ENCODE assay signal across 2 cellular contexts in the genomic region with DNA sequence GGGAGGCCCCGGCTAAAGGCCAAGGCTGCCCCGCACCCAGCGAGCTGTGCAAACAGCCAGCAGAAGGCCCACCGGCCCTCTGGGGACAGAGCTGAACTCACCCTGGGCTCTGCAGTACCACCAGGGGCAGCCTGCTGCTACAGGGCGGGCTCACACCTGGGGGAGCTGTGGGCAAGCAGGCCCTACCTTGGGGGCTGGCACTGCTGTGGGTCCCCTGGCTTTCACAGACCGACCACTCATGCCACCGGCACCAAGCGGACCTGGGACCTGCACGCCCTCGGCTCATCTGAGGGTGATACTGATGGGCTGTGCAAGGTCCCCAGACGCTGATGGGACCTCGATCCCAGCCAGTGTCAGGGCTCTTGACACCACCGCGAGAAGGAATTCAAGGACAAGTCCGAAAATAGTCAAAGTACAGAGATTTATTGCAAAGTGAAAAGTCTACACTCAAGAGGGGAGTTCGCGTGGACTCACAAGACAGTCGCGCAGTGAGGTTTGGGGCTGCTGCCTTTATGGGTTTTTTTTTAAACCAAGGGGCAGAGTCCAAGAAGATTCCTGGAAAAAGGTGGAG.
TF ChIP-seq lines count a peak whose summit lies in the region.

No MANE protein-coding gene starts in this region.

TF ChIP-seq in GM12878, 131 proteins besides CTCF, POLR2A, EP300 and RAD21:
- TF ChIP-seq POLR2AphosphoS5 (IDR thresholded peaks at IDR 0.05; ENCODE audit: low read length) (no peak), NR2C2 (IDR thresholded peaks at IDR 0.05; ENCODE audit: borderline replicate concordance, control insufficient read depth, insufficient read length, low read depth) (no peak), PAX8 (IDR thresholded peaks at IDR 0.05) (no peak), IKZF1 (conservative IDR thresholded peaks at IDR 0.05) (no peak), ZNF217 (IDR thresholded peaks at IDR 0.05) (no peak), EED (IDR thresholded peaks at IDR 0.05; ENCODE audit: low read depth) (no peak), YBX1 (IDR thresholded peaks at IDR 0.05) (no peak), TCF3 (IDR thresholded peaks at IDR 0.05; ENCODE audit: borderline replicate concordance, insufficient read depth, low read depth, low read length) (no peak), RBBP5 (conservative IDR thresholded peaks at IDR 0.05) (no peak), NBN (IDR thresholded peaks at IDR 0.05) (no peak), GATAD2B (conservative IDR thresholded peaks at IDR 0.05; ENCODE audit: low read depth) (no peak), TAF1 (IDR thresholded peaks at IDR 0.05; ENCODE audit: borderline replicate concordance, low read depth, low read length) (no peak), CHD2 (IDR thresholded peaks at IDR 0.05; ENCODE audit: borderline replicate concordance, low read depth, low read length) (no peak), NR2C1 (IDR thresholded peaks at IDR 0.05) (no peak)
- TF ChIP-seq, protein P1, sequence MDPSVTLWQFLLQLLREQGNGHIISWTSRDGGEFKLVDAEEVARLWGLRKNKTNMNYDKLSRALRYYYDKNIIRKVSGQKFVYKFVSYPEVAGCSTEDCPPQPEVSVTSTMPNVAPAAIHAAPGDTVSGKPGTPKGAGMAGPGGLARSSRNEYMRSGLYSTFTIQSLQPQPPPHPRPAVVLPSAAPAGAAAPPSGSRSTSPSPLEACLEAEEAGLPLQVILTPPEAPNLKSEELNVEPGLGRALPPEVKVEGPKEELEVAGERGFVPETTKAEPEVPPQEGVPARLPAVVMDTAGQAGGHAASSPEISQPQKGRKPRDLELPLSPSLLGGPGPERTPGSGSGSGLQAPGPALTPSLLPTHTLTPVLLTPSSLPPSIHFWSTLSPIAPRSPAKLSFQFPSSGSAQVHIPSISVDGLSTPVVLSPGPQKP (IDR thresholded peaks at IDR 0.05; ENCODE audit: low read depth, low read length), result no peak
- TF ChIP-seq, protein P2, sequence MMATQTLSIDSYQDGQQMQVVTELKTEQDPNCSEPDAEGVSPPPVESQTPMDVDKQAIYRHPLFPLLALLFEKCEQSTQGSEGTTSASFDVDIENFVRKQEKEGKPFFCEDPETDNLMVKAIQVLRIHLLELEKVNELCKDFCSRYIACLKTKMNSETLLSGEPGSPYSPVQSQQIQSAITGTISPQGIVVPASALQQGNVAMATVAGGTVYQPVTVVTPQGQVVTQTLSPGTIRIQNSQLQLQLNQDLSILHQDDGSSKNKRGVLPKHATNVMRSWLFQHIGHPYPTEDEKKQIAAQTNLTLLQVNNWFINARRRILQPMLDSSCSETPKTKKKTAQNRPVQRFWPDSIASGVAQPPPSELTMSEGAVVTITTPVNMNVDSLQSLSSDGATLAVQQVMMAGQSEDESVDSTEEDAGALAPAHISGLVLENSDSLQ (IDR thresholded peaks at IDR 0.05), result no peak
- TF ChIP-seq, protein P3, sequence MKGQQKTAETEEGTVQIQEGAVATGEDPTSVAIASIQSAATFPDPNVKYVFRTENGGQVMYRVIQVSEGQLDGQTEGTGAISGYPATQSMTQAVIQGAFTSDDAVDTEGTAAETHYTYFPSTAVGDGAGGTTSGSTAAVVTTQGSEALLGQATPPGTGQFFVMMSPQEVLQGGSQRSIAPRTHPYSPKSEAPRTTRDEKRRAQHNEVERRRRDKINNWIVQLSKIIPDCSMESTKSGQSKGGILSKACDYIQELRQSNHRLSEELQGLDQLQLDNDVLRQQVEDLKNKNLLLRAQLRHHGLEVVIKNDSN (IDR thresholded peaks at IDR 0.05; ENCODE audit: borderline replicate concordance, extremely low read length, insufficient read depth, low read depth, low read length), result no peak
- TF ChIP-seq, protein P4, sequence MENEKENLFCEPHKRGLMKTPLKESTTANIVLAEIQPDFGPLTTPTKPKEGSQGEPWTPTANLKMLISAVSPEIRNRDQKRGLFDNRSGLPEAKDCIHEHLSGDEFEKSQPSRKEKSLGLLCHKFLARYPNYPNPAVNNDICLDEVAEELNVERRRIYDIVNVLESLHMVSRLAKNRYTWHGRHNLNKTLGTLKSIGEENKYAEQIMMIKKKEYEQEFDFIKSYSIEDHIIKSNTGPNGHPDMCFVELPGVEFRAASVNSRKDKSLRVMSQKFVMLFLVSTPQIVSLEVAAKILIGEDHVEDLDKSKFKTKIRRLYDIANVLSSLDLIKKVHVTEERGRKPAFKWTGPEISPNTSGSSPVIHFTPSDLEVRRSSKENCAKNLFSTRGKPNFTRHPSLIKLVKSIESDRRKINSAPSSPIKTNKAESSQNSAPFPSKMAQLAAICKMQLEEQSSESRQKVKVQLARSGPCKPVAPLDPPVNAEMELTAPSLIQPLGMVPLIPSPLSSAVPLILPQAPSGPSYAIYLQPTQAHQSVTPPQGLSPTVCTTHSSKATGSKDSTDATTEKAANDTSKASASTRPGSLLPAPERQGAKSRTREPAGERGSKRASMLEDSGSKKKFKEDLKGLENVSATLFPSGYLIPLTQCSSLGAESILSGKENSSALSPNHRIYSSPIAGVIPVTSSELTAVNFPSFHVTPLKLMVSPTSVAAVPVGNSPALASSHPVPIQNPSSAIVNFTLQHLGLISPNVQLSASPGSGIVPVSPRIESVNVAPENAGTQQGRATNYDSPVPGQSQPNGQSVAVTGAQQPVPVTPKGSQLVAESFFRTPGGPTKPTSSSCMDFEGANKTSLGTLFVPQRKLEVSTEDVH (IDR thresholded peaks at IDR 0.05; ENCODE audit: low read depth, partially characterized antibody), result no peak
TF ChIP-seq in GM12878: peak in this region for 0.

TF ChIP-seq in HepG2, 621 proteins besides CTCF, POLR2A, EP300 and RAD21 (continues in another document):
- TF ChIP-seq KLF12 (CRISPR knock-in tag; IDR thresholded peaks at IDR 0.05; ENCODE audit: borderline replicate concordance) (peak; percentile 86; the same call in 1 of the 2 replicates), TBP (CRISPR knock-in tag; IDR thresholded peaks at IDR 0.05) (0 out of 2 replicates have a peak, but pooled peaks have one; percentile 2), ZNF451 (CRISPR knock-in tag; IDR thresholded peaks at IDR 0.05) (peak; percentile 46; the same call in 1 of the 2 replicates), HNF4A (CRISPR knock-in tag; IDR thresholded peaks at IDR 0.05) (peak; percentile 93)
- TF ChIP-seq, protein P5, sequence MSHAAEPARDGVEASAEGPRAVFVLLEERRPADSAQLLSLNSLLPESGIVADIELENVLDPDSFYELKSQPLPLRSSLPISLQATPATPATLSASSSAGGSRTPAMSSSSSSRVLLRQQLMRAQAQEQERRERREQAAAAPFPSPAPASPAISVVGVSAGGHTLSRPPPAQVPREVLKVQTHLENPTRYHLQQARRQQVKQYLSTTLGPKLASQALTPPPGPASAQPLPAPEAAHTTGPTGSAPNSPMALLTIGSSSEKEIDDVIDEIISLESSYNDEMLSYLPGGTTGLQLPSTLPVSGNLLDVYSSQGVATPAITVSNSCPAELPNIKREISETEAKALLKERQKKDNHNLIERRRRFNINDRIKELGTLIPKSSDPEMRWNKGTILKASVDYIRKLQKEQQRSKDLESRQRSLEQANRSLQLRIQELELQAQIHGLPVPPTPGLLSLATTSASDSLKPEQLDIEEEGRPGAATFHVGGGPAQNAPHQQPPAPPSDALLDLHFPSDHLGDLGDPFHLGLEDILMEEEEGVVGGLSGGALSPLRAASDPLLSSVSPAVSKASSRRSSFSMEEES (CRISPR knock-in tag; IDR thresholded peaks at IDR 0.05), result peak; percentile 66
- TF ChIP-seq, protein P6, sequence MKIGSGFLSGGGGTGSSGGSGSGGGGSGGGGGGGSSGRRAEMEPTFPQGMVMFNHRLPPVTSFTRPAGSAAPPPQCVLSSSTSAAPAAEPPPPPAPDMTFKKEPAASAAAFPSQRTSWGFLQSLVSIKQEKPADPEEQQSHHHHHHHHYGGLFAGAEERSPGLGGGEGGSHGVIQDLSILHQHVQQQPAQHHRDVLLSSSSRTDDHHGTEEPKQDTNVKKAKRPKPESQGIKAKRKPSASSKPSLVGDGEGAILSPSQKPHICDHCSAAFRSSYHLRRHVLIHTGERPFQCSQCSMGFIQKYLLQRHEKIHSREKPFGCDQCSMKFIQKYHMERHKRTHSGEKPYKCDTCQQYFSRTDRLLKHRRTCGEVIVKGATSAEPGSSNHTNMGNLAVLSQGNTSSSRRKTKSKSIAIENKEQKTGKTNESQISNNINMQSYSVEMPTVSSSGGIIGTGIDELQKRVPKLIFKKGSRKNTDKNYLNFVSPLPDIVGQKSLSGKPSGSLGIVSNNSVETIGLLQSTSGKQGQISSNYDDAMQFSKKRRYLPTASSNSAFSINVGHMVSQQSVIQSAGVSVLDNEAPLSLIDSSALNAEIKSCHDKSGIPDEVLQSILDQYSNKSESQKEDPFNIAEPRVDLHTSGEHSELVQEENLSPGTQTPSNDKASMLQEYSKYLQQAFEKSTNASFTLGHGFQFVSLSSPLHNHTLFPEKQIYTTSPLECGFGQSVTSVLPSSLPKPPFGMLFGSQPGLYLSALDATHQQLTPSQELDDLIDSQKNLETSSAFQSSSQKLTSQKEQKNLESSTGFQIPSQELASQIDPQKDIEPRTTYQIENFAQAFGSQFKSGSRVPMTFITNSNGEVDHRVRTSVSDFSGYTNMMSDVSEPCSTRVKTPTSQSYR (CRISPR knock-in tag; IDR thresholded peaks at IDR 0.05; ENCODE audit: borderline replicate concordance), result peak; percentile 90; the same call in 1 of the 2 replicates
- TF ChIP-seq, protein P7, sequence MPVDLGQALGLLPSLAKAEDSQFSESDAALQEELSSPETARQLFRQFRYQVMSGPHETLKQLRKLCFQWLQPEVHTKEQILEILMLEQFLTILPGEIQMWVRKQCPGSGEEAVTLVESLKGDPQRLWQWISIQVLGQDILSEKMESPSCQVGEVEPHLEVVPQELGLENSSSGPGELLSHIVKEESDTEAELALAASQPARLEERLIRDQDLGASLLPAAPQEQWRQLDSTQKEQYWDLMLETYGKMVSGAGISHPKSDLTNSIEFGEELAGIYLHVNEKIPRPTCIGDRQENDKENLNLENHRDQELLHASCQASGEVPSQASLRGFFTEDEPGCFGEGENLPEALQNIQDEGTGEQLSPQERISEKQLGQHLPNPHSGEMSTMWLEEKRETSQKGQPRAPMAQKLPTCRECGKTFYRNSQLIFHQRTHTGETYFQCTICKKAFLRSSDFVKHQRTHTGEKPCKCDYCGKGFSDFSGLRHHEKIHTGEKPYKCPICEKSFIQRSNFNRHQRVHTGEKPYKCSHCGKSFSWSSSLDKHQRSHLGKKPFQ (CRISPR knock-in tag; IDR thresholded peaks at IDR 0.05; ENCODE audit: insufficient replicate concordance), result peak; percentile 87
- TF ChIP-seq, protein P8, sequence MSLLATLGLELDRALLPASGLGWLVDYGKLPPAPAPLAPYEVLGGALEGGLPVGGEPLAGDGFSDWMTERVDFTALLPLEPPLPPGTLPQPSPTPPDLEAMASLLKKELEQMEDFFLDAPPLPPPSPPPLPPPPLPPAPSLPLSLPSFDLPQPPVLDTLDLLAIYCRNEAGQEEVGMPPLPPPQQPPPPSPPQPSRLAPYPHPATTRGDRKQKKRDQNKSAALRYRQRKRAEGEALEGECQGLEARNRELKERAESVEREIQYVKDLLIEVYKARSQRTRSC (CRISPR knock-in tag; IDR thresholded peaks at IDR 0.05; ENCODE audit: low read depth), result no peak
- TF ChIP-seq, protein P9, sequence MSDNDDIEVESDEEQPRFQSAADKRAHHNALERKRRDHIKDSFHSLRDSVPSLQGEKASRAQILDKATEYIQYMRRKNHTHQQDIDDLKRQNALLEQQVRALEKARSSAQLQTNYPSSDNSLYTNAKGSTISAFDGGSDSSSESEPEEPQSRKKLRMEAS (IDR thresholded peaks at IDR 0.05), result peak; percentile 41; the same call in 1 of the 2 replicates
- TF ChIP-seq, protein P10, sequence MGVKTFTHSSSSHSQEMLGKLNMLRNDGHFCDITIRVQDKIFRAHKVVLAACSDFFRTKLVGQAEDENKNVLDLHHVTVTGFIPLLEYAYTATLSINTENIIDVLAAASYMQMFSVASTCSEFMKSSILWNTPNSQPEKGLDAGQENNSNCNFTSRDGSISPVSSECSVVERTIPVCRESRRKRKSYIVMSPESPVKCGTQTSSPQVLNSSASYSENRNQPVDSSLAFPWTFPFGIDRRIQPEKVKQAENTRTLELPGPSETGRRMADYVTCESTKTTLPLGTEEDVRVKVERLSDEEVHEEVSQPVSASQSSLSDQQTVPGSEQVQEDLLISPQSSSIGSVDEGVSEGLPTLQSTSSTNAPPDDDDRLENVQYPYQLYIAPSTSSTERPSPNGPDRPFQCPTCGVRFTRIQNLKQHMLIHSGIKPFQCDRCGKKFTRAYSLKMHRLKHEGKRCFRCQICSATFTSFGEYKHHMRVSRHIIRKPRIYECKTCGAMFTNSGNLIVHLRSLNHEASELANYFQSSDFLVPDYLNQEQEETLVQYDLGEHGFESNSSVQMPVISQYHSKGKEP (CRISPR knock-in tag; IDR thresholded peaks at IDR 0.05), result no peak
- TF ChIP-seq, protein P11, sequence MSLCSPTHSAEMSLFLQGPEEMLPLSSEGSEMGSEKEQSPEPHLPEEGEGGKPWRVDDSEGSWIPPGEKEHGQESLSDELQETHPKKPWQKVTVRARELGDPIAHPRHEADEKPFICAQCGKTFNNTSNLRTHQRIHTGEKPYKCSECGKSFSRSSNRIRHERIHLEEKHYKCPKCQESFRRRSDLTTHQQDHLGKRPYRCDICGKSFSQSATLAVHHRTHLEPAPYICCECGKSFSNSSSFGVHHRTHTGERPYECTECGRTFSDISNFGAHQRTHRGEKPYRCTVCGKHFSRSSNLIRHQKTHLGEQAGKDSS (CRISPR knock-in tag; IDR thresholded peaks at IDR 0.05; ENCODE audit: borderline replicate concordance, low read depth), result peak; percentile 83; the same call in 1 of the 2 replicates
- TF ChIP-seq, protein P12, sequence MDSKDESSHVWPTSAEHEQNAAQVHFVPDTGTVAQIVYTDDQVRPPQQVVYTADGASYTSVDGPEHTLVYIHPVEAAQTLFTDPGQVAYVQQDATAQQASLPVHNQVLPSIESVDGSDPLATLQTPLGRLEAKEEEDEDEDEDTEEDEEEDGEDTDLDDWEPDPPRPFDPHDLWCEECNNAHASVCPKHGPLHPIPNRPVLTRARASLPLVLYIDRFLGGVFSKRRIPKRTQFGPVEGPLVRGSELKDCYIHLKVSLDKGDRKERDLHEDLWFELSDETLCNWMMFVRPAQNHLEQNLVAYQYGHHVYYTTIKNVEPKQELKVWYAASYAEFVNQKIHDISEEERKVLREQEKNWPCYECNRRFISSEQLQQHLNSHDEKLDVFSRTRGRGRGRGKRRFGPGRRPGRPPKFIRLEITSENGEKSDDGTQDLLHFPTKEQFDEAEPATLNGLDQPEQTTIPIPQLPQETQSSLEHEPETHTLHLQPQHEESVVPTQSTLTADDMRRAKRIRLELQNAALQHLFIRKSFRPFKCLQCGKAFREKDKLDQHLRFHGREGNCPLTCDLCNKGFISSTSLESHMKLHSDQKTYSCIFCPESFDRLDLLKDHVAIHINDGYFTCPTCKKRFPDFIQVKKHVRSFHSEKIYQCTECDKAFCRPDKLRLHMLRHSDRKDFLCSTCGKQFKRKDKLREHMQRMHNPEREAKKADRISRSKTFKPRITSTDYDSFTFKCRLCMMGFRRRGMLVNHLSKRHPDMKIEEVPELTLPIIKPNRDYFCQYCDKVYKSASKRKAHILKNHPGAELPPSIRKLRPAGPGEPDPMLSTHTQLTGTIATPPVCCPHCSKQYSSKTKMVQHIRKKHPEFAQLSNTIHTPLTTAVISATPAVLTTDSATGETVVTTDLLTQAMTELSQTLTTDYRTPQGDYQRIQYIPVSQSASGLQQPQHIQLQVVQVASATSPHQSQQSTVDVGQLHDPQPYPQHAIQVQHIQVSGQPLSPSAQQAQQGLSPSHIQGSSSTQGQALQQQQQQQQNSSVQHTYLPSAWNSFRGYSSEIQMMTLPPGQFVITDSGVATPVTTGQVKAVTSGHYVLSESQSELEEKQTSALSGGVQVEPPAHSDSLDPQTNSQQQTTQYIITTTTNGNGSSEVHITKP (CRISPR knock-in tag; IDR thresholded peaks at IDR 0.05; ENCODE audit: low read depth), result peak; percentile 75
- TF ChIP-seq, protein P13, sequence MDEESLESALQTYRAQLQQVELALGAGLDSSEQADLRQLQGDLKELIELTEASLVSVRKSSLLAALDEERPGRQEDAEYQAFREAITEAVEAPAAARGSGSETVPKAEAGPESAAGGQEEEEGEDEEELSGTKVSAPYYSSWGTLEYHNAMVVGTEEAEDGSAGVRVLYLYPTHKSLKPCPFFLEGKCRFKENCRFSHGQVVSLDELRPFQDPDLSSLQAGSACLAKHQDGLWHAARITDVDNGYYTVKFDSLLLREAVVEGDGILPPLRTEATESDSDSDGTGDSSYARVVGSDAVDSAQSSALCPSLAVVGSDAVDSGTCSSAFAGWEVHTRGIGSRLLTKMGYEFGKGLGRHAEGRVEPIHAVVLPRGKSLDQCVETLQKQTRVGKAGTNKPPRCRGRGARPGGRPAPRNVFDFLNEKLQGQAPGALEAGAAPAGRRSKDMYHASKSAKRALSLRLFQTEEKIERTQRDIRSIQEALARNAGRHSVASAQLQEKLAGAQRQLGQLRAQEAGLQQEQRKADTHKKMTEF (CRISPR knock-in tag; IDR thresholded peaks at IDR 0.05), result peak; percentile 78; the same call in 1 of the 2 replicates
